ENCODE assay signal across 1 cellular context in genomic region chr1:243850368-243851128, GRCh38.
TF ChIP-seq lines count a peak whose summit lies in the region.

No MANE protein-coding gene starts in this region.

TF ChIP-seq in K562, 482 proteins besides CTCF, POLR2A, EP300 and RAD21 (continued from another document and continues in another):
- no peak for TF ChIP-seq CHD7 (IDR thresholded peaks at IDR 0.05; ENCODE audit: low read depth, low read length)
- no peak for TF ChIP-seq ZNF134 (CRISPR knock-in tag; conservative IDR thresholded peaks at IDR 0.05)
- 0 out of 2 replicates have a peak, but pooled peaks have one; percentile 28 for TF ChIP-seq MYC (IDR thresholded peaks at IDR 0.05; ENCODE audit: low read depth, low read length)
- TF ChIP-seq MYC (CRISPR knock-in tag; IDR thresholded peaks at IDR 0.05; ENCODE audit: borderline replicate concordance, low read depth), result no peak
- no peak for TF ChIP-seq FOXJ2 (tag; IDR thresholded peaks at IDR 0.05)
- TF ChIP-seq ZZZ3 (IDR thresholded peaks at IDR 0.05), result no peak
- no peak for TF ChIP-seq SMAD3 (CRISPR knock-in tag; conservative IDR thresholded peaks at IDR 0.05)
- TF ChIP-seq LEF1 (IDR thresholded peaks at IDR 0.05), result no peak
- TF ChIP-seq GTF2E2 (tag; IDR thresholded peaks at IDR 0.05), result no peak
- TF ChIP-seq ZNF740 (CRISPR knock-in tag; IDR thresholded peaks at IDR 0.05), result 0 out of 2 replicates have a peak, but pooled peaks have one; percentile 31
- 0 out of 4 replicates have a peak, but pooled peaks of 1 of the 2 experiments have one; percentile 9 for TF ChIP-seq ZNF740 (tag; IDR thresholded peaks at IDR 0.05)
- no peak for TF ChIP-seq FOXP4 (CRISPR knock-in tag; IDR thresholded peaks at IDR 0.05; ENCODE audit: borderline replicate concordance)
- TF ChIP-seq ZNF584 (CRISPR knock-in tag; IDR thresholded peaks at IDR 0.05; ENCODE audit: low read depth), result no peak
- no peak for TF ChIP-seq PTBP1 (IDR thresholded peaks at IDR 0.05; ENCODE audit: low read depth, low read length)
- TF ChIP-seq PRMT5 (CRISPR knock-in tag; IDR thresholded peaks at IDR 0.05), result no peak
- peak; percentile 98 for TF ChIP-seq L3MBTL2 (IDR thresholded peaks at IDR 0.05)
- TF ChIP-seq ZBED1 (IDR thresholded peaks at IDR 0.05), result no peak
- no peak for TF ChIP-seq PHB2 (IDR thresholded peaks at IDR 0.05; ENCODE audit: low read depth)
- no peak for TF ChIP-seq ZNF57 (CRISPR knock-in tag; IDR thresholded peaks at IDR 0.05)
- TF ChIP-seq XRCC5 (IDR thresholded peaks at IDR 0.05; ENCODE audit: low read depth, low read length), result no peak
- no peak for TF ChIP-seq POLR2AphosphoS2 (IDR thresholded peaks at IDR 0.05; ENCODE audit: low read length)
- no peak for TF ChIP-seq TFE3 (CRISPR knock-in tag; IDR thresholded peaks at IDR 0.05)
- peak; percentile 68 for TF ChIP-seq VEZF1 (CRISPR knock-in tag; IDR thresholded peaks at IDR 0.05)
- no peak for TF ChIP-seq ZBTB40 (IDR thresholded peaks at IDR 0.05)
- no peak for TF ChIP-seq ZBTB40 (CRISPR knock-in tag; IDR thresholded peaks at IDR 0.05)
- peak; percentile 18 for TF ChIP-seq HNRNPLL (IDR thresholded peaks at IDR 0.05; ENCODE audit: low read depth, low read length, poor library complexity, severe bottlenecking)
